In the genomic region with DNA sequence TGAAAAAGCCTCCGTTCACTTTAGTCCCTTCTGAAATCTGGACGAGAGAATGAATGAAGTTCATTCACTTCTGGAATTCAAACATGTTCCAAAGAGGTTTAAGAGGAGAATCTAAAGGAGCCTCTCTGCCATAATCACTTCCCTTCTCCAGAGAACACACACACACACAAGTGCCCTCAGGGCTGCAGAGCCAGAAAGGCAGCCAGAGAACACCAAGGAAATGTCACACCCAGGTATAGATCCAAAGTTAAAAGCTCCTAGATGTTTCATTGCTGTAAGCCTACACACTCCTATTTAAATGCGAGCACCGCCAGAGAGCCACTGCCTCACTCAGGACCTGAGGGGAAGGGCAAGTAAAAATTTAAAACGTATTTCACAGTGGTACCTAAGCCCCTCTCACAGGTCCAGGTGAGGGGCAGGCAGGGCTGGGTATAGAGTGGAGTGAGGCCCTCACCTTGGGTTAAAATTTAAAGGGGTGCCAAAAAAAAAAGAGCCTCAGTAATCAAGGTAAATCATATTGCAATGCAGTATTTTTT, we compare ENCODE assay signal across 31 cellular contexts.
"Had no signal": no experiment of that assay in that cellular context is flagged by ENCODE, and none has a peak within 500 bp of the region (broad histone marks: within the 10 kb centered on the region; RNA-seq: fewer than 3 reads in every experiment).

No MANE protein-coding gene starts in this region.

- H3K27me3 ChIP-seq: ascending aorta, cardiac muscle cell, colonic mucosa, neural progenitor cell, right lobe of liver, testis, transverse colon, vagina had no signal

- H3K4me1 Mint-ChIP-seq: activated CD4-positive, alpha-beta T cell treated with anti-CD3 and anti-CD28 coated beads for 36 hours; activated naive CD8-positive, alpha-beta T cell treated with anti-CD3 and anti-CD28 coated beads, Interleukin-2, amount 10 ng/mL, durations not matched to agents 7 days and 5 days; mesothelial cell of epicardium; neural progenitor cell had no signal

- H3K9ac ChIP-seq: neural progenitor cell had no signal

- H3K4me2 ChIP-seq: neural progenitor cell had no signal

- FAIRE-seq: endometrium, frontal cortex had no signal

- DNase-seq: activated CD4-positive, alpha-beta T cell treated with anti-CD3 and anti-CD28 coated beads for 36 hours; activated CD4-positive, CD25-positive, alpha-beta regulatory T cell; activated CD8-positive, alpha-beta T cell treated with anti-CD3 and anti-CD28 coated beads, Interleukin-2, amount 10 ng/mL, durations not matched to agents 7 days and 5 days; activated naive CD4-positive, alpha-beta T cell; activated naive CD8-positive, alpha-beta T cell treated with anti-CD3 and anti-CD28 coated beads, Interleukin-2, amount 10 ng/mL, durations not matched to agents 7 days and 5 days; activated T-cell treated with anti-CD3 and anti-CD28 coated beads for 4 hours; activated T-cell treated with anti-CD3 and anti-CD28 coated beads, Interleukin-2, amount 50 U/mL, for 72 hours; cerebellar nuclear complex; colonic mucosa; effector CD8-positive, alpha-beta T cell; left ventricle myocardium superior; mammary epithelial cell; naive B cell; occipital lobe; posterior cingulate gyrus; right lobe of liver; stimulated activated CD4-positive, alpha-beta T cell treated with anti-CD3 and anti-CD28 coated beads, Interleukin-4, amount 100 ng/mL, for 1 hour; stimulated activated naive CD8-positive, alpha-beta T cell treated with anti-CD3 and anti-CD28 coated beads, Interleukin-15, Interleukin-2, amounts not matched to agents 100 U/mL and 50 U/mL, for 24 hours; T-helper 1 cell; testis; transverse colon had no signal

- H3K36me3 Mint-ChIP-seq: activated naive CD8-positive, alpha-beta T cell treated with anti-CD3 and anti-CD28 coated beads, Interleukin-2, amount 10 ng/mL, durations not matched to agents 7 days and 5 days had no signal

- H3K27ac Mint-ChIP-seq: activated CD4-positive, alpha-beta T cell treated with anti-CD3 and anti-CD28 coated beads for 36 hours; activated CD8-positive, alpha-beta T cell treated with anti-CD3 and anti-CD28 coated beads, Interleukin-2, amount 10 ng/mL, durations not matched to agents 7 days and 5 days; activated naive CD8-positive, alpha-beta T cell treated with anti-CD3 and anti-CD28 coated beads, Interleukin-2, amount 10 ng/mL, durations not matched to agents 7 days and 5 days; activated T-cell treated with anti-CD3 and anti-CD28 coated beads, Interleukin-2, amount 50 U/mL, for 72 hours; brain; mesothelial cell of epicardium; neural progenitor cell; T-helper 2 cell treated with Interferon-gamma antibody and Interleukin-4, amounts not matched to agents 5 μg/mL and 100 μg/mL, for 36 hours had no signal

- H3K9me3 Mint-ChIP-seq: activated naive CD8-positive, alpha-beta T cell treated with anti-CD3 and anti-CD28 coated beads, Interleukin-2, amount 10 ng/mL, durations not matched to agents 7 days and 5 days; activated T-cell treated with anti-CD3 and anti-CD28 coated beads, Interleukin-2, amount 50 U/mL, for 72 hours; brain; mesothelial cell of epicardium; naive B cell; neural progenitor cell; T-helper 2 cell treated with Interferon-gamma antibody and Interleukin-4, amounts not matched to agents 5 μg/mL and 100 μg/mL, for 36 hours had no signal

- H3K9me3 ChIP-seq: ascending aorta, colonic mucosa, esophagus muscularis mucosa, right lobe of liver, testis, transverse colon, vagina had no signal

- H3K4me3 ChIP-seq: ascending aorta, cardiac muscle cell, colonic mucosa, esophagus muscularis mucosa, neural progenitor cell, right lobe of liver, testis, transverse colon, vagina had no signal

- H3K4me3 Mint-ChIP-seq: activated CD4-positive, alpha-beta T cell treated with anti-CD3 and anti-CD28 coated beads for 36 hours; activated CD8-positive, alpha-beta T cell treated with anti-CD3 and anti-CD28 coated beads, Interleukin-2, amount 10 ng/mL, durations not matched to agents 7 days and 5 days; activated naive CD8-positive, alpha-beta T cell treated with anti-CD3 and anti-CD28 coated beads, Interleukin-2, amount 10 ng/mL, durations not matched to agents 7 days and 5 days; activated T-cell treated with anti-CD3 and anti-CD28 coated beads, Interleukin-2, amount 50 U/mL, for 72 hours; brain; mesothelial cell of epicardium; naive B cell; neural progenitor cell; T-helper 2 cell treated with Interferon-gamma antibody and Interleukin-4, amounts not matched to agents 5 μg/mL and 100 μg/mL, for 36 hours had no signal

- H3K36me3 ChIP-seq: ascending aorta, cardiac muscle cell, colonic mucosa, esophagus muscularis mucosa, neural progenitor cell, right lobe of liver, transverse colon, vagina had no signal

- ATAC-seq: activated CD4-positive, alpha-beta T cell treated with anti-CD3 and anti-CD28 coated beads for 36 hours; activated CD8-positive, alpha-beta T cell treated with anti-CD3 and anti-CD28 coated beads, Interleukin-2, amount 10 ng/mL, durations not matched to agents 7 days and 5 days; activated T-cell treated with anti-CD3 and anti-CD28 coated beads, Interleukin-2, amount 50 U/mL, for 72 hours; left ventricle myocardium superior; right lobe of liver; stimulated activated naive CD8-positive, alpha-beta T cell treated with anti-CD3 and anti-CD28 coated beads, Interleukin-15, Interleukin-2, amounts not matched to agents 100 U/mL and 50 U/mL, for 24 hours had no signal

- H2AFZ ChIP-seq: neural progenitor cell had no signal

- H3K27me3 Mint-ChIP-seq: activated CD4-positive, alpha-beta T cell treated with anti-CD3 and anti-CD28 coated beads for 36 hours; activated naive CD8-positive, alpha-beta T cell treated with anti-CD3 and anti-CD28 coated beads, Interleukin-2, amount 10 ng/mL, durations not matched to agents 7 days and 5 days; brain; naive B cell had no signal

- H3K27ac ChIP-seq: ascending aorta, cardiac muscle cell, colonic mucosa, esophagus muscularis mucosa, neural progenitor cell, right lobe of liver, testis, transverse colon, vagina had no signal

- H3K4me1 ChIP-seq: ascending aorta, colonic mucosa, neural progenitor cell, testis, transverse colon had no signal
